30 cellular contexts compared by ENCODE assay signal in genomic region chr14:104195361-104195760, GRCh38. TPM values are rescaled to one million over a fixed set of nuclear protein-coding genes. Genes with fewer than 3 reads are reported as not detected.
"Had no signal": no experiment of that assay in that cellular context is flagged by ENCODE, and none has a peak within 500 bp of the region (broad histone marks: within the 10 kb centered on the region; RNA-seq: fewer than 3 reads in every experiment).

No MANE protein-coding gene starts in this region.

- H3K4me3 Mint-ChIP-seq: immature natural killer cell; stimulated activated naive B cell treated with anti-CD40 and anti-IgM and Interleukin-4, amounts not matched to agents 10 μg/mL and 1 μg/mL and 100 μg/mL, for 72 hours had no signal

- H3K27ac Mint-ChIP-seq: stimulated activated naive B cell treated with anti-CD40 and anti-IgM and Interleukin-4, amounts not matched to agents 10 μg/mL and 1 μg/mL and 100 μg/mL, for 72 hours had no signal

- H3K9me3 ChIP-seq: left lung, lower lobe of right lung, pancreas, prostate gland, stomach, testis, thyroid gland, transverse colon, upper lobe of left lung, vagina had no signal

- H3K27me3 Mint-ChIP-seq: stimulated activated naive B cell treated with anti-CD40 and anti-IgM and Interleukin-4, amounts not matched to agents 10 μg/mL and 1 μg/mL and 100 μg/mL, for 72 hours had no signal

- H3K4me1 Mint-ChIP-seq: immature natural killer cell had no signal

- ATAC-seq: left lung; lower lobe of right lung; naive thymus-derived CD8-positive, alpha-beta T cell; right cardiac atrium; sciatic nerve; stimulated activated naive B cell treated with anti-CD40 and anti-IgM and Interleukin-4, amounts not matched to agents 10 μg/mL and 1 μg/mL and 100 μg/mL, for 72 hours; stimulated activated naive CD8-positive, alpha-beta T cell treated with anti-CD3 and anti-CD28 coated beads, Interleukin-15, Interleukin-2, amounts not matched to agents 100 U/mL and 50 U/mL, for 24 hours had no signal

- H3K27me3 ChIP-seq: pancreas, testis, thyroid gland, transverse colon, upper lobe of left lung, vagina had no signal

- H3K4me3 ChIP-seq: left lung, lower lobe of right lung, pancreas, prostate gland, skin epidermis, stomach, testis, thyroid gland, transverse colon, upper lobe of left lung, vagina had no signal

- H3K4me1 ChIP-seq: left lung, lower lobe of right lung, pancreas, prostate gland, testis, upper lobe of left lung, vagina had no signal

- H3K36me3 Mint-ChIP-seq: immature natural killer cell; naive thymus-derived CD8-positive, alpha-beta T cell; stimulated activated naive B cell treated with anti-CD40 and anti-IgM and Interleukin-4, amounts not matched to agents 10 μg/mL and 1 μg/mL and 100 μg/mL, for 72 hours had no signal

- H3K9me3 Mint-ChIP-seq: immature natural killer cell; naive thymus-derived CD8-positive, alpha-beta T cell; nephron; stimulated activated naive B cell treated with anti-CD40 and anti-IgM and Interleukin-4, amounts not matched to agents 10 μg/mL and 1 μg/mL and 100 μg/mL, for 72 hours had no signal

- H3K36me3 ChIP-seq: left lung, lower lobe of right lung, pancreas, prostate gland, stomach, thyroid gland, transverse colon, upper lobe of left lung, vagina had no signal

- DNase-seq: immature natural killer cell; kidney; left colon; lower lobe of right lung; mammary epithelial cell; mesenchymal stem cell; naive thymus-derived CD8-positive, alpha-beta T cell; nucleus accumbens; posterior cingulate gyrus; stimulated activated CD4-positive, alpha-beta T cell treated with anti-CD3 and anti-CD28 coated beads, Interleukin-12 subunit alpha, Interleukin-12 subunit beta, amount 100 ng/mL, for 4 hours; stimulated activated CD4-positive, alpha-beta T cell treated with anti-CD3 and anti-CD28 coated beads, Interleukin-15, amount 100 ng/mL, for 24 hours; stimulated activated CD4-positive, alpha-beta T cell treated with anti-CD3 and anti-CD28 coated beads, Interleukin-2, amount 100 ng/mL, for 24 hours; stimulated activated CD4-positive, alpha-beta T cell treated with anti-CD3 and anti-CD28 coated beads, Interleukin-4, amount 100 ng/mL, for 1 hour; stimulated activated naive B cell treated with anti-CD40 and anti-IgM and Interleukin-4, amounts not matched to agents 10 μg/mL and 1 μg/mL and 100 μg/mL, for 72 hours; stimulated activated naive CD8-positive, alpha-beta T cell treated with anti-CD3 and anti-CD28 coated beads, Interleukin-15, Interleukin-2, amounts not matched to agents 100 U/mL and 50 U/mL, for 24 hours; stomach; testis; thyroid gland; transverse colon had no signal

- FAIRE-seq: islet of Langerhans, kidney, pancreas had no signal

- H3K27ac ChIP-seq: left lung, lower lobe of right lung, pancreas, prostate gland, skin epidermis, stomach, testis, thyroid gland, transverse colon, upper lobe of left lung, vagina had no signal

RNA-seq across cellular contexts. Expression of gene KIF26A, which starts 57.0 kb away (rescaled TPM):
- total RNA-seq: osteoblast had no signal
- polyA plus RNA-seq: immature natural killer cell; naive thymus-derived CD8-positive, alpha-beta T cell had no signal
